ENCODE assay signal across 8 cellular contexts in the genomic region with DNA sequence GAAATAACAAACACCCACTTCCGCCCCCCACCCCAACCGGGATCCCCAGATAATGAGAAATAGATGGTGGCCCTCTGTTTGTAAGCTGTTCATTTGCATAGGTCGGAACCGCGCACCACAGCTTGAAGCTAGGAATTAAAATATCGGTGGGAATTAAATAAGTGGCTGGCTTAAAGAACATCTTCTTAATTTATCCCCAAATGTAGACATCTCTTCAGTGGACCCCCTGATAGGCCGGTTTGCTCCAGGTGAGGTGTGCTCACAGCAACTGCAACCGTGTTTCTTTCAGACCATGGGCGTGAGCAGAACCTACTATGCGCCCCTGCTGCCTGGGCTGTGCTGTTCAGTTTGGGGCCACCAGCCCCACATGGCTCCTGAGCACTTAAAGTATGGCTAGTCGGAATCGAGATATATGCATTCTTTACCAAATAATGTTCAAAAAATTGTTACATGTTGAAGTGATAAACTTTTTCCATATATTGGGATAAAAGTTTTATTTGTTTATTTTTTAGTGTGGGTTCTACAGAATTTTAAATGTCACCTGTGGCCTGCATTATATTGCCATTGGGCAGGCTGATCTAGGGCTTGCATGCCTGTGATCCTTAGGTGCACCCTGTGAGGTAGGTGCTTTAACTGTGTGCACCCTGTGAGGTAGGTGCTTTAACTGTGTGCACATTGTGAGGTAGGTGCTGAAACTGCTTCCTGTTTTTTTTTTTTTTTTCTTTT. TPM values are rescaled to one million over a fixed set of nuclear protein-coding genes. Genes with fewer than 3 reads are reported as not detected.
DNase-seq lines count a peak whose midpoint lies in the region; ATAC-seq and TF ChIP-seq lines count a peak whose summit lies in the region.

No MANE protein-coding gene starts in this region.

- H2BK5ac ChIP-seq in mesenchymal stem cell (ENCODE audit: low read depth, low read length, poor library complexity, severe bottlenecking) = peak overlapping the region; percentile 87

- peak; percentile 16 for DNase-seq in NB4 (ENCODE audit: low read depth)
- no peak for DNase-seq in MCF 10A (ENCODE audit: unreplicated experiment)
- DNase-seq in mesenchymal stem cell = no peak
- DNase-seq in aorta = peak in 1 of 2 donors; percentile 81
- DNase-seq in NCI-H187 treated with DMSO at 0.1 percent for 48 hours (lab: John Stamatoyannopoulos, UW) = no peak
- DNase-seq in DMS153 (lab: John Stamatoyannopoulos, UW) = no peak

- no peaks in the 10 kb centered on the region for H3K27me3 ChIP-seq in mesenchymal stem cell (ENCODE audit: control insufficient read depth in 1 of 2, insufficient read depth in 1 of 2, low read length in 2 of 2)
- no peaks in the 10 kb centered on the region for H3K27me3 ChIP-seq in aorta (ENCODE audit: control insufficient read depth in 1 of 2, insufficient read depth in 2 of 2, low read length in 1 of 2)

- peaks cover 28% of the 10 kb centered on the region for H3K4me1 Mint-ChIP-seq in MCF 10A (ENCODE audit: insufficient read depth, unreplicated experiment)

- peaks cover 22% of the 10 kb centered on the region for H3K36me3 Mint-ChIP-seq in MCF 10A (ENCODE audit: insufficient read depth, unreplicated experiment)

- H3K18ac ChIP-seq in mesenchymal stem cell (ENCODE audit: low read depth in 1 of 2, low read length in 2 of 2) = peak overlapping the region; percentile 75 to 93

- H2AK5ac ChIP-seq in mesenchymal stem cell (ENCODE audit: low read length, severe bottlenecking) = peak overlapping the region; percentile 61

- H4K91ac ChIP-seq in mesenchymal stem cell (ENCODE audit: low read length) = no peak overlapping the region

- peak overlapping the region; percentile 95 for H2AFZ ChIP-seq in mesenchymal stem cell (ENCODE audit: low read depth, low read length)

- H3K4me2 ChIP-seq in mesenchymal stem cell (ENCODE audit: low read length, poor library complexity, severe bottlenecking) = peak overlapping the region; percentile 64

- H2BK12ac ChIP-seq in mesenchymal stem cell (ENCODE audit: low read length in 2 of 2) = no peak overlapping the region

- H3K27ac Mint-ChIP-seq in MCF 10A (ENCODE audit: low read depth, unreplicated experiment) = peak overlapping the region; percentile 98

- no peaks in the 10 kb centered on the region for H3K27me3 Mint-ChIP-seq in MCF 10A (ENCODE audit: insufficient read depth, unreplicated experiment)

- H3K27ac ChIP-seq in mesenchymal stem cell (ENCODE audit: low read length, poor library complexity, severe bottlenecking) (peak overlapping the region; percentile 96), aorta (ENCODE audit: low read depth in 1 of 2, low read length in 2 of 2) (peak overlapping the region; percentile 36 to 69)

- H4K8ac ChIP-seq in mesenchymal stem cell (ENCODE audit: low read length) = peak overlapping the region; percentile 82

- BruUV-seq in MCF 10A (replicated peaks; lab: Mats Ljungman, UMichigan) = TSS peak; percentile 63

- ATAC-seq in GM21423 (IDR thresholded peaks at IDR 0.05; ENCODE audit: unreplicated experiment) (peak; percentile 19), aorta (ENCODE audit: low FRiP score) (no peak)

- no peak for TF ChIP-seq POLR2A in NB4 (IDR thresholded peaks at IDR 0.05; ENCODE audit: extremely low read depth, insufficient read length)

- H2BK120ac ChIP-seq in mesenchymal stem cell (ENCODE audit: low read depth, low read length) = peak overlapping the region; percentile 73

- H3K9me3 ChIP-seq in ES-I3 (ENCODE audit: control insufficient read depth, insufficient read depth, low read length) (no peaks in the 10 kb centered on the region), mesenchymal stem cell (ENCODE audit: control insufficient read depth, low read length) (no peaks in the 10 kb centered on the region), aorta (ENCODE audit: control insufficient read depth, low read length) (no peaks in the 10 kb centered on the region)

- POLR2A ChIA-PET in MCF 10A (lab: Yijun Ruan, JAX) = interaction anchor here (0.6 to 3.1 kb wide), 14 partner anchors 10 to 1067 kb away, joined by 3 to 12 read pairs (median 3); partner anchors contain the start of gene CLMN

- peaks cover 4% of the 10 kb centered on the region; the same call in 1 of the 2 replicates for H3K4me1 ChIP-seq in ES-I3 (ENCODE audit: insufficient read depth, low read length)
- H3K4me1 ChIP-seq in mesenchymal stem cell (ENCODE audit: control insufficient read depth, insufficient read depth, low read depth, low read length) = peaks cover 6% of the 10 kb centered on the region
- H3K4me1 ChIP-seq in aorta (ENCODE audit: control insufficient read depth in 1 of 2, insufficient read depth in 2 of 2, low read length in 2 of 2) = peaks cover 3 to 5% of the 10 kb centered on the region in 2 donors

- H3K4me3 ChIP-seq in NB4 (ENCODE audit: low read depth, low read length) (peak overlapping the region; percentile 73), mesenchymal stem cell (ENCODE audit: insufficient read depth in 1 of 2, low read depth in 1 of 2, low read length in 2 of 2) (peak overlapping the region; percentile 87 to 91), aorta (ENCODE audit: low read length in 2 of 2) (peak overlapping the region; percentile 42 to 52)

- H3K4me3 Mint-ChIP-seq in MCF 10A (ENCODE audit: unreplicated experiment) = peak overlapping the region; percentile 91

- H3K79me1 ChIP-seq in mesenchymal stem cell (replicated peaks; ENCODE audit: low read length, poor library complexity, severe bottlenecking) = peaks cover 12% of the 10 kb centered on the region

- intact Hi-C loops in MCF 10A (cut with micrococcal nuclease) (loop anchor here (5.0 kb wide), 2 partner anchors 164 to 209 kb away; no protein-coding TSS in a partner anchor), aorta (cut with DNase I) (loop anchor here in 1 of 2 donors (10.0 kb wide), 1 partner anchor 357 kb away; the partner anchor contains the start of gene SYNE3)

- H3K9me3 Mint-ChIP-seq in MCF 10A (ENCODE audit: unreplicated experiment) = no peaks in the 10 kb centered on the region

- no peak overlapping the region for H2BK15ac ChIP-seq in mesenchymal stem cell (ENCODE audit: low read depth, poor library complexity, severe bottlenecking)

- H3K23ac ChIP-seq in mesenchymal stem cell (ENCODE audit: low read length in 2 of 2) = no peak overlapping the region

- peak overlapping the region; percentile 6 to 94 for H3K14ac ChIP-seq in mesenchymal stem cell (ENCODE audit: low read length in 2 of 2)

- peak overlapping the region; percentile 75 to 88 for H3K4ac ChIP-seq in mesenchymal stem cell (ENCODE audit: low read depth in 1 of 2, low read length in 2 of 2)

- CTCF ChIA-PET in MCF 10A (lab: Yijun Ruan, JAX) = interaction anchor here (0.6 to 1.0 kb wide), 3 partner anchors 13 to 165 kb away, joined by 3 to 4 read pairs (median 3); no protein-coding TSS in a partner anchor

- H3K36me3 ChIP-seq in ES-I3 (ENCODE audit: insufficient read depth, low read length) (no peaks in the 10 kb centered on the region), mesenchymal stem cell (ENCODE audit: control insufficient read depth in 1 of 2, insufficient read depth in 2 of 2, low read depth in 1 of 2, low read length in 2 of 2) (no peaks in the 10 kb centered on the region), aorta (ENCODE audit: control insufficient read depth in 1 of 2, insufficient read depth in 2 of 2, low read length in 1 of 2) (no peaks in the 10 kb centered on the region)

- TF ChIP-seq CTCF in NB4 (IDR thresholded peaks at IDR 0.05; ENCODE audit: low read depth, low read length) (no peak), MCF 10A (IDR thresholded peaks at IDR 0.05; ENCODE audit: unreplicated experiment) (no peak)

- peak overlapping the region; percentile 75 for H3K9ac ChIP-seq in ES-I3 (ENCODE audit: low read depth, low read length)
- peak overlapping the region; percentile 98 for H3K9ac ChIP-seq in mesenchymal stem cell (ENCODE audit: low read length)

- WGBS in mesenchymal stem cell = 27% methylated on average over 8 of the region's 12 CpGs
- 22 to 24% methylated on average over 12 of the region's 12 CpGs for WGBS in aorta, 2 donors

RNA-seq across cellular contexts. Expression of gene DICER1, which starts 0.8 kb away (rescaled TPM):
- total RNA-seq in MCF 10A (2022) (35.6 and 48.6 TPM in 2 replicates), aorta (10 to 100 TPM; 60.9 to 73.6 TPM)
- 68.9 TPM for polyA plus RNA-seq in mesenchymal stem cell (2013, experiment 1 of 2)
- polyA plus RNA-seq in mesenchymal stem cell (2013, experiment 2 of 2) = 65.7 TPM
- 10 to 100 TPM in 1 of 2 donors, 1 to 10 TPM in 1; 6.4 to 11.3 TPM for polyA plus RNA-seq in aorta
